In the genomic region with DNA sequence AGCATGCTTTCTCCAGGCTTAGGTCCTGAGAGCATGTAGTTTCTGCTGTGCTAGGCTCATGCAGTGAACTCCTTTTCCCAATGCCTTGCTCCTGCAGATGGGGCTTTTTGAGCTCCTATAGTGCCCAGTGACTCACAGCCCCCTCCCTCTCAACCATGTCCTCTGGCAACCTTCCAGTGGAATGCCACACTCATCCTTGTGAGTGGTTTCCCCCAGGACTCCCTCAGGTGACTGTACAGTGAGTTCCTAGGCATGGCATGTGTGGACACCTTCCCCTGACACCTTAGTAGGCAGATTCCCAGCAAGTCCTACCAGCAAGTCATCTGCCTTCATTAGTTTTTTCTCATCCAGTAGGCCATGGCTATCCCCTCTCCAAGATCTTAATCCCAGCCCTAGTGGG, we compare ENCODE assay signal across 1 cellular context.
TF ChIP-seq lines count a peak whose summit lies in the region.

No MANE protein-coding gene starts in this region.

TF ChIP-seq in HEK293, 187 proteins besides CTCF, POLR2A, EP300 and RAD21 (continued from another document):
- TF ChIP-seq ZNF391 (tag by site-specific recombination; IDR thresholded peaks at IDR 0.05; ENCODE audit: borderline replicate concordance, low read depth), result no peak
